ENCODE assay signal across 8 cellular contexts in genomic region chr12:62799126-62799736, GRCh38.
DNase-seq lines count a peak whose midpoint lies in the region; ATAC-seq and TF ChIP-seq lines count a peak whose summit lies in the region.

No MANE protein-coding gene starts in this region.

- H3K4me1 ChIP-seq in DND-41 (ENCODE audit: insufficient read depth, low read length) (peaks cover 7% of the 10 kb centered on the region; the same call in 1 of the 2 replicates), fibroblast of lung (ENCODE audit: control insufficient read depth, extremely low read depth, insufficient read depth, low read length) (no peaks in the 10 kb centered on the region)

- CTCF ChIA-PET in activated CD8-positive, alpha-beta memory T cell treated with anti-CD3 and anti-CD28 coated beads, Interleukin-2, amount 10 ng/mL, durations not matched to agents 7 days and 5 days (lab: Charles Lee), result interaction anchor here (0.6 to 8.3 kb wide), 22 partner anchors 8 to 392 kb away, joined by 3 to 116 read pairs (median 4); no protein-coding TSS in a partner anchor

- H3K36me3 Mint-ChIP-seq in activated CD8-positive, alpha-beta memory T cell treated with anti-CD3 and anti-CD28 coated beads, Interleukin-2, amount 10 ng/mL, durations not matched to agents 7 days and 5 days, result no peaks in the 10 kb centered on the region
- no peaks in the 10 kb centered on the region for H3K36me3 Mint-ChIP-seq in nephron progenitor cell (ENCODE audit: low read depth)

- no peaks in the 10 kb centered on the region for H3K27me3 ChIP-seq in DND-41 (ENCODE audit: insufficient read depth, low read length, poor library complexity)
- H3K27me3 ChIP-seq in fibroblast of lung (ENCODE audit: control insufficient read depth, insufficient read depth, low read length), result no peaks in the 10 kb centered on the region

- no peak overlapping the region for H3K4me2 ChIP-seq in DND-41 (ENCODE audit: insufficient read depth, low read length)
- no peak overlapping the region for H3K4me2 ChIP-seq in fibroblast of lung (ENCODE audit: extremely low read depth, insufficient read depth, low read length)

- H3K9me3 ChIP-seq in DND-41 (ENCODE audit: insufficient read depth, low read length, severe bottlenecking) (no peaks in the 10 kb centered on the region), fibroblast of lung (ENCODE audit: control insufficient read depth, insufficient read depth, low read depth, low read length) (no peaks in the 10 kb centered on the region)

- no peak overlapping the region for H3K4me3 ChIP-seq in DND-41 (ENCODE audit: low read depth in 1 of 2, low read length in 2 of 2)
- H3K4me3 ChIP-seq in fibroblast of lung (replicated peaks in 1 of 4; ENCODE audit: control extremely low read depth in 1 of 4, insufficient read depth in 1 of 4, low read depth in 3 of 4, low read length in 4 of 4), result no peak overlapping the region

- 0 out of 2 replicates have a peak overlapping the region, but pooled peaks have one; percentile 5 for H2AFZ ChIP-seq in DND-41 (ENCODE audit: low read depth, low read length)
- no peak overlapping the region for H2AFZ ChIP-seq in fibroblast of lung (ENCODE audit: low read length)

- intact Hi-C loops in posterior vena cava (cut with DNase I), result loop anchor here (2.0 to 10.0 kb wide), 3 partner anchors 212 to 364 kb away; no protein-coding TSS in a partner anchor

- DNase-seq in DND-41 (peak; percentile 75), GM20000 (ENCODE audit: low spot score) (peak; percentile 76), NCI-H69 (lab: John Stamatoyannopoulos, UW) (peak; percentile 93), fibroblast of lung (ENCODE audit: low read depth in 2 of 2) (peak; percentile 57 to 75), nephron progenitor cell (peak; percentile 75), posterior vena cava (ENCODE audit: low spot score) (no peak)
- peak; percentile 72 for DNase-seq in activated CD8-positive, alpha-beta memory T cell treated with anti-CD3 and anti-CD28 coated beads, Interleukin-2, amount 10 ng/mL, durations not matched to agents 7 days and 5 days

- H4K20me1 ChIP-seq in DND-41 (ENCODE audit: insufficient read depth, low read length), result no peaks in the 10 kb centered on the region
- H4K20me1 ChIP-seq in fibroblast of lung (ENCODE audit: control insufficient read depth, extremely low read depth, insufficient read depth, low read length), result no peaks in the 10 kb centered on the region

- H3K36me3 ChIP-seq in DND-41 (ENCODE audit: insufficient read depth, low read length) (no peaks in the 10 kb centered on the region), fibroblast of lung (ENCODE audit: control insufficient read depth, insufficient read depth, low read length) (no peaks in the 10 kb centered on the region)

- no peak overlapping the region for H3K4me3 Mint-ChIP-seq in activated CD8-positive, alpha-beta memory T cell treated with anti-CD3 and anti-CD28 coated beads, Interleukin-2, amount 10 ng/mL, durations not matched to agents 7 days and 5 days
- H3K4me3 Mint-ChIP-seq in nephron progenitor cell, result no peak overlapping the region

- no peak overlapping the region for H3K27ac ChIP-seq in DND-41 (ENCODE audit: low read length)
- H3K27ac ChIP-seq in fibroblast of lung (ENCODE audit: insufficient read depth, low read length), result no peak overlapping the region

- TF ChIP-seq CTCF in DND-41 (IDR thresholded peaks at IDR 0.05; ENCODE audit: borderline replicate concordance, extremely low read depth, low read length, poor library complexity, severe bottlenecking) (peak; percentile 93), GM20000 (IDR thresholded peaks at IDR 0.05; ENCODE audit: extremely low read depth, missing control alignments) (peak; percentile 85), fibroblast of lung (conservative IDR thresholded peaks at IDR 0.05 in 1 of 2, IDR thresholded peaks at IDR 0.05 in 1 of 2; ENCODE audit: low read depth in 1 of 2, low read length in 2 of 2) (peak; percentile 98), nephron progenitor cell (IDR thresholded peaks at IDR 0.05) (peak; percentile 91)

- ATAC-seq in DND-41 (ENCODE audit: insufficient read depth, low read depth) (peak; percentile 98), HG03558 (IDR thresholded peaks at IDR 0.05; ENCODE audit: extremely low read depth, unreplicated experiment) (peak; percentile 66)
- ATAC-seq in activated CD8-positive, alpha-beta memory T cell treated with anti-CD3 and anti-CD28 coated beads, Interleukin-2, amount 10 ng/mL, durations not matched to agents 7 days and 5 days, result peak; percentile 75

- H3K9me3 Mint-ChIP-seq in activated CD8-positive, alpha-beta memory T cell treated with anti-CD3 and anti-CD28 coated beads, Interleukin-2, amount 10 ng/mL, durations not matched to agents 7 days and 5 days (ENCODE audit: low read depth), result no peaks in the 10 kb centered on the region
- no peaks in the 10 kb centered on the region for H3K9me3 Mint-ChIP-seq in nephron progenitor cell

- H3K9ac ChIP-seq in DND-41 (ENCODE audit: low read depth, low read length) (no peak overlapping the region), fibroblast of lung (ENCODE audit: insufficient read depth, low read length) (no peak overlapping the region)

- no peak overlapping the region for H3K27ac Mint-ChIP-seq in activated CD8-positive, alpha-beta memory T cell treated with anti-CD3 and anti-CD28 coated beads, Interleukin-2, amount 10 ng/mL, durations not matched to agents 7 days and 5 days
- H3K27ac Mint-ChIP-seq in nephron progenitor cell, result no peak overlapping the region

- H3K27me3 Mint-ChIP-seq in activated CD8-positive, alpha-beta memory T cell treated with anti-CD3 and anti-CD28 coated beads, Interleukin-2, amount 10 ng/mL, durations not matched to agents 7 days and 5 days, result peaks cover 26% of the 10 kb centered on the region
- no peaks in the 10 kb centered on the region for H3K27me3 Mint-ChIP-seq in nephron progenitor cell (ENCODE audit: low read depth, poor library complexity)

- no peaks in the 10 kb centered on the region for H3K4me1 Mint-ChIP-seq in activated CD8-positive, alpha-beta memory T cell treated with anti-CD3 and anti-CD28 coated beads, Interleukin-2, amount 10 ng/mL, durations not matched to agents 7 days and 5 days
- H3K4me1 Mint-ChIP-seq in nephron progenitor cell, result peaks cover 26% of the 10 kb centered on the region

- no peaks in the 10 kb centered on the region for H3K79me2 ChIP-seq in DND-41 (ENCODE audit: insufficient read depth, low read length)
- no peaks in the 10 kb centered on the region for H3K79me2 ChIP-seq in fibroblast of lung (ENCODE audit: control insufficient read depth, insufficient read depth, low read length)
